Comparison of ENCODE assay signal across 17 cellular contexts in genomic region chr2:100876231-100876860, GRCh38. TPM values are rescaled to one million over a fixed set of nuclear protein-coding genes. Genes with fewer than 3 reads are reported as not detected.
DNase-seq lines count a peak whose midpoint lies in the region; ATAC-seq, FAIRE-seq and TF ChIP-seq lines count a peak whose summit lies in the region.
"Had no signal": no experiment of that assay in that cellular context is flagged by ENCODE, and none has a peak within 500 bp of the region (broad histone marks: within the 10 kb centered on the region; RNA-seq: fewer than 3 reads in every experiment).

No MANE protein-coding gene starts in this region.

- peak overlapping the region; percentile 20 for H3K27ac Mint-ChIP-seq in T-helper 2 cell treated with Interferon-gamma antibody and Interleukin-4, amounts not matched to agents 5 μg/mL and 100 μg/mL, for 36 hours

- peak overlapping the region; percentile 60 for H3K4me2 ChIP-seq in OCI-LY1 (ENCODE audit: low read length)

- H3K9me3 Mint-ChIP-seq in T-helper 2 cell treated with Interferon-gamma antibody and Interleukin-4, amounts not matched to agents 5 μg/mL and 100 μg/mL, for 36 hours = no peaks in the 10 kb centered on the region

- peak overlapping the region; percentile 59 for H3K9ac ChIP-seq in OCI-LY1 (ENCODE audit: low read length)

- H3K9me2 ChIP-seq in OCI-LY1 (ENCODE audit: low read depth, low read length) = no peaks in the 10 kb centered on the region

- no peak for FAIRE-seq in pancreas (lab: Jason Lieb, UNC)
- FAIRE-seq: endometrium, HTR-8/SVneo, TTC549 had no signal

- H3F3A ChIP-seq in OCI-LY1 (ENCODE audit: insufficient read depth, low read length) = 0 out of 2 replicates have a peak, but pooled peaks cover 3% of the 10 kb centered on the region

- H2AFZ ChIP-seq in OCI-LY1 (ENCODE audit: low read length) = no peak overlapping the region

- peaks cover 77% of the 10 kb centered on the region for H3K4me1 ChIP-seq in OCI-LY1 (ENCODE audit: insufficient read depth, low read length, severe bottlenecking)
- H3K4me1 ChIP-seq in pancreas = peaks cover 17 to 32% (median 30%) of the 10 kb centered on the region in 3 donors

- ATAC-seq in pancreas (peak; percentile 2 to 49 (median 18)), HG03432 (IDR thresholded peaks at IDR 0.05; ENCODE audit: unreplicated experiment) (no peak)

- no peaks in the 10 kb centered on the region for H4K20me1 ChIP-seq in OCI-LY1 (ENCODE audit: insufficient read depth, low read length)

- H3K4me3 ChIP-seq in OCI-LY1 (ENCODE audit: low read depth, low read length, poor library complexity, severe bottlenecking) (peak overlapping the region; percentile 34), dorsolateral prefrontal cortex (no peak overlapping the region), pancreas (no peak overlapping the region)
- H3K4me3 ChIP-seq: right atrium auricular region had no signal

- intact Hi-C loops in dorsolateral prefrontal cortex (cut with DNase I) (no loop called here), pancreas (cut with DNase I) (no loop called here)

- no peaks in the 10 kb centered on the region for H3K27me3 ChIP-seq in OCI-LY1 (ENCODE audit: insufficient read depth, low read length)
- H3K27me3 ChIP-seq in dorsolateral prefrontal cortex = no peaks in the 10 kb centered on the region
- H3K27me3 ChIP-seq in pancreas = no peaks in the 10 kb centered on the region
- H3K27me3 ChIP-seq: right atrium auricular region had no signal

- H3K27me3 Mint-ChIP-seq in T-helper 2 cell treated with Interferon-gamma antibody and Interleukin-4, amounts not matched to agents 5 μg/mL and 100 μg/mL, for 36 hours (ENCODE audit: low read depth) = no peaks in the 10 kb centered on the region

- H3K9me3 ChIP-seq in OCI-LY1 (ENCODE audit: low read length) (no peaks in the 10 kb centered on the region), pancreas (no peaks in the 10 kb centered on the region)
- H3K9me3 ChIP-seq: right atrium auricular region had no signal

- H3K27ac ChIP-seq in OCI-LY1 (ENCODE audit: low read depth, low read length, poor library complexity, severe bottlenecking) (peak overlapping the region; percentile 99), dorsolateral prefrontal cortex (peak overlapping the region in 48 of 59 donors; percentile 2 to 81 (median 54)), pancreas (peak overlapping the region in 3 of 4 donors; percentile 17 to 82 (median 73))
- H3K27ac ChIP-seq: 22Rv1 had no signal

- no peaks in the 10 kb centered on the region for H3K36me3 Mint-ChIP-seq in T-helper 2 cell treated with Interferon-gamma antibody and Interleukin-4, amounts not matched to agents 5 μg/mL and 100 μg/mL, for 36 hours (ENCODE audit: low read depth)

- TF ChIP-seq CTCF in OCI-LY1 (IDR thresholded peaks at IDR 0.05; ENCODE audit: low read length) (no peak), dorsolateral prefrontal cortex (IDR thresholded peaks at IDR 0.05 in 54 of 56, conservative IDR thresholded peaks at IDR 0.05 in 2 of 56; ENCODE audit: low read depth in 1 of 56, partially characterized antibody in 56 of 56) (no peak), pancreas (IDR thresholded peaks at IDR 0.05) (no peak)

- peaks cover 9% of the 10 kb centered on the region for H3K4me1 Mint-ChIP-seq in T-helper 2 cell treated with Interferon-gamma antibody and Interleukin-4, amounts not matched to agents 5 μg/mL and 100 μg/mL, for 36 hours (ENCODE audit: low read depth)

- H3K79me2 ChIP-seq in OCI-LY1 (ENCODE audit: insufficient read depth, low read length) = no peaks in the 10 kb centered on the region

- DNase-seq in T-helper 2 cell treated with Interferon-gamma antibody and Interleukin-4, amounts not matched to agents 5 μg/mL and 100 μg/mL, for 36 hours (ENCODE audit: low spot score) = no peak
- no peak for DNase-seq in T-helper 2 cell
- DNase-seq in dorsolateral prefrontal cortex = no peak
- DNase-seq in pancreas = no peak
- DNase-seq in hippocampal formation (lab: John Stamatoyannopoulos, UW) = no peak
- DNase-seq in NOMO-1 treated with dmso at 0.1 percent for 144 hours (lab: John Stamatoyannopoulos, UW; ENCODE audit: unreplicated experiment) = no peak
- DNase-seq: H7, kidney glomerular epithelial cell, NCI-H1105, NCI-H446 treated with DMSO at 0.1 percent for 48 hours had no signal

- 76% methylated on average over 15 of the region's 15 CpGs for WGBS in pancreas, 2 donors

- no peaks in the 10 kb centered on the region for H3K36me3 ChIP-seq in OCI-LY1 (ENCODE audit: insufficient read depth, low read length)
- no peaks in the 10 kb centered on the region for H3K36me3 ChIP-seq in pancreas
- H3K36me3 ChIP-seq: right atrium auricular region had no signal

- H3K4me3 Mint-ChIP-seq in T-helper 2 cell treated with Interferon-gamma antibody and Interleukin-4, amounts not matched to agents 5 μg/mL and 100 μg/mL, for 36 hours = no peak overlapping the region

RNA-seq across cellular contexts. Expression of gene NPAS2, which starts 56.4 kb away (rescaled TPM):
- total RNA-seq in dorsolateral prefrontal cortex (10 to 100 TPM; 23.5 to 96.6 (median 54.7) TPM), pancreas (10 to 100 TPM; 27.2 to 46.3 (median 32.7) TPM)
- 10 to 100 TPM; 20.6 to 35.3 TPM for polyA plus RNA-seq in pancreas
